In the genomic region with DNA sequence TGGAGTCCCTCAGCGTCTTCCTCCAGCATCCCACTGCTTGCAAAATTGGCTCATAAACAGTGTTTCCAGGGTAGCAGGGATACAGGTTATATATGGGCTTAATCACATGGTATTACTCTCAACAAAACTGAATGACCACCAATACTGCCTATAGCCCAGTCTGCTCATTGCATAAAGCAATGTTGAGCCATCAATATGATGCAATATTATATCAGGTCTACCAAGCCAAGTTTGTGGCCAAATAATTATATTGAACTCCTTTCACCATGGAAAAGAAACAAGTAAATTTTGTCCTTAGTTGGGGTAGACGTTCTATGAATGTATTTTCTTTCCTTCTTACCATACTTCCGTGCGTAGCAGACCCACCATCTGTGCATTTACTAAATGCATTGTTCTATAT, we compare ENCODE assay signal across 4 cellular contexts.
"Had no signal": no experiment of that assay in that cellular context is flagged by ENCODE, and none has a peak within 500 bp of the region (broad histone marks: within the 10 kb centered on the region; RNA-seq: fewer than 3 reads in every experiment).

No MANE protein-coding gene starts in this region.

- ATAC-seq: GM23338, K562 had no signal

- H3K4me3 ChIP-seq: GM23338, K562 had no signal

- H2AFZ ChIP-seq: GM23338 had no signal

- H3K4me2 ChIP-seq: GM23338 had no signal

- DNase-seq: H9, HCEC 1CT had no signal
